11 cellular contexts compared by ENCODE assay signal in the genomic region with DNA sequence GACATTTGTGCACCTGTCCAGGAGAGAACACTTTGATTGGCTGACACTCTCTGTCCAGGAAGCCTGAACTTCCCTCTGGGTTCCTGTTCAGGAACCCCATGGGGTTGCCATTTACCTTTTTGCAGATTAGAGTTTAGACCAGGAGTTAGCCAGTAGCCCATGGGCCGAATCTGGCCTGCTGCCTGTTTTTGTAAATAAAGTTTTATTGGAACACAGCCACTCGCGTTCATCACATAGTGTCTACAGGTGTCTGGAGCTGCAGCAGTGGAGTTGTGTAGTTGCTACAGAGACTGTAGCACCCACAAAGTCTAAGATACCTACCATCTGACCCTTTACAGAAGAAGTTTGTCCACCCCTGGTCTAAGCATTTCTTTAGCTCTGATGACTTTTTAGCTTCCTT.
"Had no signal": no experiment of that assay in that cellular context is flagged by ENCODE, and none has a peak within 500 bp of the region (broad histone marks: within the 10 kb centered on the region; RNA-seq: fewer than 3 reads in every experiment).

No MANE protein-coding gene starts in this region.

- H3K27ac ChIP-seq: body of pancreas, tibial nerve had no signal

- H3K27me3 ChIP-seq: body of pancreas, tibial nerve had no signal

- DNase-seq: activated effector memory CD4-positive, alpha-beta T cell treated with Interleukin-2 at 50 U/mL for 16 hours; activated T-cell treated with anti-CD3 and anti-CD28 coated beads, Interleukin-2, amount 50 U/mL, for 24 hours; body of pancreas; central memory CD4-positive, alpha-beta T cell; left colon; naive B cell had no signal

- H3K4me3 ChIP-seq: body of pancreas, lung, smooth muscle cell, tibial nerve had no signal

- H3K4me2 ChIP-seq: smooth muscle cell had no signal

- H3K9me3 ChIP-seq: body of pancreas, tibial nerve had no signal

- H3K9me3 Mint-ChIP-seq: activated naive CD4-positive, alpha-beta T cell treated with anti-CD3 and anti-CD28 coated beads, Interleukin-2, amount 50 U/mL, for 24 hours; activated T-cell treated with anti-CD3 and anti-CD28 coated beads, Interleukin-2, amount 50 U/mL, for 24 hours; naive B cell; stimulated activated effector memory CD8-positive, alpha-beta T cell treated with anti-CD3 and anti-CD28 coated beads, Interleukin-12 subunit alpha, Interleukin-12 subunit beta, amount 100 ng/mL, for 72 hours had no signal

- ATAC-seq: body of pancreas; left colon; stimulated activated effector memory CD8-positive, alpha-beta T cell treated with anti-CD3 and anti-CD28 coated beads, Interleukin-12 subunit alpha, Interleukin-12 subunit beta, amount 100 ng/mL, for 72 hours had no signal

- H3K27me3 Mint-ChIP-seq: activated naive CD4-positive, alpha-beta T cell treated with anti-CD3 and anti-CD28 coated beads, Interleukin-2, amount 50 U/mL, for 24 hours; activated T-cell treated with anti-CD3 and anti-CD28 coated beads, Interleukin-2, amount 50 U/mL, for 24 hours; naive B cell had no signal

- H3K4me3 Mint-ChIP-seq: activated naive CD4-positive, alpha-beta T cell treated with anti-CD3 and anti-CD28 coated beads, Interleukin-2, amount 50 U/mL, for 24 hours; activated T-cell treated with anti-CD3 and anti-CD28 coated beads, Interleukin-2, amount 50 U/mL, for 24 hours; stimulated activated effector memory CD8-positive, alpha-beta T cell treated with anti-CD3 and anti-CD28 coated beads, Interleukin-12 subunit alpha, Interleukin-12 subunit beta, amount 100 ng/mL, for 72 hours had no signal
